In genomic region chr20:38473353-38473795, GRCh38 we compare ENCODE assay signal across 8 cellular contexts. TPM values are rescaled to one million over a fixed set of nuclear protein-coding genes. Genes with fewer than 3 reads are reported as not detected.
DNase-seq lines count a peak whose midpoint lies in the region; FAIRE-seq and TF ChIP-seq lines count a peak whose summit lies in the region.

No MANE protein-coding gene starts in this region.

- H3K36me3 ChIP-seq in HUES48 (ENCODE audit: control insufficient read depth, insufficient read depth, low read length) (no peaks in the 10 kb centered on the region; the same call in 1 of the 2 replicates), adrenal gland (replicated peaks in 1 of 2) (no peaks in the 10 kb centered on the region), kidney (ENCODE audit: control insufficient read depth in 1 of 2, insufficient read depth in 2 of 2, low read length in 2 of 2) (no peaks in the 10 kb centered on the region), testis (ENCODE audit: low read depth, missing control alignments) (no peaks in the 10 kb centered on the region)

- intact Hi-C loops in adrenal gland (cut with DNase I), result no loop called here
- intact Hi-C loops in kidney (cut with DNase I), result no loop called here
- intact Hi-C loops in testis (cut with DNase I; ENCODE audit: low total_unique reads), result no loop called here

- TF ChIP-seq POLR2A in adrenal gland (IDR thresholded peaks at IDR 0.05) (no peak), testis (IDR thresholded peaks at IDR 0.05) (no peak)

- 7 to 18% (median 11%) methylated on average over 5 to 11 of the region's 11 CpGs for WGBS in adrenal gland, 4 donors
- WGBS in testis, 2 donors, result 2 to 3% methylated on average over 9 to 11 of the region's 11 CpGs

- H3K9ac ChIP-seq in HUES48 (ENCODE audit: low read depth, low read length) (peak overlapping the region; percentile 81; the same call in 1 of the 2 replicates), kidney (ENCODE audit: low read length in 2 of 2) (peak overlapping the region; percentile 60 to 92)

- peak overlapping the region; percentile 77 for H3K4me3 ChIP-seq in HUES48 (ENCODE audit: low read depth, low read length)
- peak overlapping the region in 3 of 4 donors; percentile 71 to 91 (median 85) for H3K4me3 ChIP-seq in adrenal gland
- H3K4me3 ChIP-seq in kidney (ENCODE audit: low read length in 2 of 2), result peak overlapping the region; percentile 83 to 90
- peak overlapping the region; percentile 68 to 95 for H3K4me3 ChIP-seq in testis

- H3K27me3 ChIP-seq in HUES48 (ENCODE audit: control insufficient read depth, insufficient read depth, low read length) (no peaks in the 10 kb centered on the region), adrenal gland (no peaks in the 10 kb centered on the region), testis (no peaks in the 10 kb centered on the region)

- TF ChIP-seq CTCF in adrenal gland (IDR thresholded peaks at IDR 0.05) (peak in 1 of 6 experiments; percentile 7), kidney (IDR thresholded peaks at IDR 0.05; ENCODE audit: borderline replicate concordance, extremely low read depth, insufficient read depth) (no peak), testis (IDR thresholded peaks at IDR 0.05) (no peak)

- DNase-seq in EL, result peak; percentile 41
- peak in 4 of 7 donors; percentile 45 to 71 (median 52) for DNase-seq in adrenal gland
- no peak for DNase-seq in kidney
- no peak for DNase-seq in testis
- DNase-seq in NK-92 (lab: John Stamatoyannopoulos, UW; ENCODE audit: unreplicated experiment), result no peak
- no peak for DNase-seq in glomerular visceral epithelial cell (ENCODE audit: extremely low spot score)
- DNase-seq in kidney glomerular epithelial cell (lab: John Stamatoyannopoulos, UW), result no peak

- H3K27ac ChIP-seq in HUES48 (ENCODE audit: low read depth, low read length) (peak overlapping the region; percentile 93), adrenal gland (peak overlapping the region in 4 of 5 donors; percentile 87 to 97 (median 92)), kidney (ENCODE audit: low read depth in 2 of 2, low read length in 2 of 2) (peak overlapping the region in 1 of 2 donors; percentile 76), testis (peak overlapping the region; percentile 75 to 90)

- peaks cover 14% of the 10 kb centered on the region for H3K4me1 ChIP-seq in HUES48 (ENCODE audit: control insufficient read depth, insufficient read depth, low read length)
- peaks cover 5 to 25% of the 10 kb centered on the region in 2 donors for H3K4me1 ChIP-seq in adrenal gland (replicated peaks in 1 of 2)
- H3K4me1 ChIP-seq in kidney (ENCODE audit: control insufficient read depth in 1 of 2, insufficient read depth in 1 of 2, low read depth in 1 of 2, low read length in 2 of 2), result peaks cover 6 to 10% of the 10 kb centered on the region in 2 donors
- H3K4me1 ChIP-seq in testis, result peaks cover 26% of the 10 kb centered on the region

- FAIRE-seq in kidney (lab: Jason Lieb, UNC), result no peak

- H3K9me3 ChIP-seq in HUES48 (ENCODE audit: control insufficient read depth, insufficient read depth, low read length) (no peaks in the 10 kb centered on the region), adrenal gland (replicated peaks in 1 of 3) (no peaks in the 10 kb centered on the region), kidney (ENCODE audit: control insufficient read depth in 1 of 2, low read length in 2 of 2) (no peaks in the 10 kb centered on the region), testis (no peaks in the 10 kb centered on the region)

RNA-seq across cellular contexts. Expression of gene RALGAPB, which starts 0.7 kb away (rescaled TPM):
- total RNA-seq in adrenal gland, result 10 to 100 TPM; 23.9 to 44.7 (median 34.4) TPM
- 10 to 100 TPM; 11.7 to 34.7 (median 15.6) TPM for polyA plus RNA-seq in adrenal gland
- 43.3 TPM for total RNA-seq in kidney
- polyA plus RNA-seq in kidney (ENCODE audit: insufficient read depth, low read depth, low replicate concordance), result 9.4 TPM
- total RNA-seq in testis, result 10 to 100 TPM; 49.9 to 64.7 TPM
- polyA plus RNA-seq in testis (ENCODE audit: insufficient read depth, low read depth, low replicate concordance), result 52.6 TPM

RNA-seq across cellular contexts. Expression of gene SNHG17, which starts 38.2 kb away (rescaled TPM):
- total RNA-seq in adrenal gland (10 to 100 TPM in 6 of 8 donors, 1 to 10 TPM in 2; 6.4 to 67.8 (median 19.2) TPM), kidney (33.2 TPM), testis (10 to 100 TPM; 16.3 to 26.9 TPM)
- polyA plus RNA-seq in adrenal gland (10 to 100 TPM; 38.5 to 68.0 (median 57.8) TPM), kidney (ENCODE audit: insufficient read depth, low read depth, low replicate concordance) (19.7 TPM), testis (ENCODE audit: insufficient read depth, low read depth, low replicate concordance) (17.8 TPM)

Comparison
In these comparisons a context has a peak if more than half of its experiments do, and no peak if none do; other contexts are left out.
1. DNase-seq: peak in EL (single experiment) and adrenal gland (4 of 7); none in kidney (single experiment), testis (single experiment), NK-92 (single experiment), glomerular visceral epithelial cell (single experiment) and kidney glomerular epithelial cell (single experiment).
2. Peak in every context shown above with its lines, with median percentiles within 50 percentile points of each other: H3K4me3 ChIP-seq.